In the genomic region with DNA sequence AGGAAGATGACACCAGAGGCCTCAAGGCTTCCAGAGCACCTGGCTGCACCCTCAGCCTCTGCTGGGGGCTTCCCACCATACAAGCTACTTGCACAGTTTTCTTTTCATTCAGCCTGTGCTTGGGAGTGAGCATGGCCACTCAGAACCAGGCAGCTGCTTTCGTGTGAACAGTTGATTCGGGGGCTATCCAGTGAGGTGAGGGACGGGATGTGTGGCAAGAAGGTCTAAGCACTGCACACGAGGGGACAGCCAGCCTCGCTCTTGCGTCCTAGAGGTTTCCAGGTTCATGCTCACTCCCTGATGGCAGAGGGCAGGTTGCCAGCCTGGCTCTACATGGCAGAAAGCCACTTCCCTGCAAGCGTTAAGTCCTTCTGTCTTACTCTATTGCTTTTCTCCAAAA, we compare ENCODE assay signal across 19 cellular contexts.
"Had no signal": no experiment of that assay in that cellular context is flagged by ENCODE, and none has a peak within 500 bp of the region (broad histone marks: within the 10 kb centered on the region; RNA-seq: fewer than 3 reads in every experiment).

No MANE protein-coding gene starts in this region.

- FAIRE-seq: TTC549 had no signal

- H3K27ac ChIP-seq: gastrocnemius medialis, lower lobe of right lung, suprapubic skin had no signal

- H3K9me3 Mint-ChIP-seq: activated naive CD8-positive, alpha-beta T cell treated with anti-CD3 and anti-CD28 coated beads, Interleukin-2, amount 10 ng/mL, durations not matched to agents 7 days and 5 days; central memory CD8-positive, alpha-beta T cell; mesothelial cell of epicardium; WTC11 had no signal

- H3K27me3 Mint-ChIP-seq: activated naive CD8-positive, alpha-beta T cell treated with anti-CD3 and anti-CD28 coated beads, Interleukin-2, amount 10 ng/mL, durations not matched to agents 7 days and 5 days; central memory CD8-positive, alpha-beta T cell had no signal

- H3K4me1 ChIP-seq: gastrocnemius medialis, suprapubic skin had no signal

- H3K27me3 ChIP-seq: gastrocnemius medialis, heart right ventricle, suprapubic skin had no signal

- H3K27ac Mint-ChIP-seq: activated CD8-positive, alpha-beta T cell treated with anti-CD3 and anti-CD28 coated beads, Interleukin-2, amount 10 ng/mL, durations not matched to agents 7 days and 5 days; activated naive CD8-positive, alpha-beta T cell treated with anti-CD3 and anti-CD28 coated beads, Interleukin-2, amount 10 ng/mL, durations not matched to agents 7 days and 5 days; mesothelial cell of epicardium; WTC11 had no signal

- H3K9me3 ChIP-seq: gastrocnemius medialis, heart right ventricle, lower lobe of right lung, suprapubic skin had no signal

- H3K36me3 ChIP-seq: gastrocnemius medialis, heart right ventricle, lower lobe of right lung, suprapubic skin had no signal

- DNase-seq: activated CD4-positive, alpha-beta T cell treated with anti-CD3 and anti-CD28 coated beads for 4 hours; activated CD8-positive, alpha-beta T cell treated with anti-CD3 and anti-CD28 coated beads, Interleukin-2, amount 10 ng/mL, durations not matched to agents 7 days and 5 days; activated naive CD4-positive, alpha-beta T cell; activated naive CD8-positive, alpha-beta T cell treated with anti-CD3 and anti-CD28 coated beads, Interleukin-2, amount 10 ng/mL, durations not matched to agents 7 days and 5 days; activated T-cell treated with anti-CD3 and anti-CD28 coated beads for 4 hours; cortex of kidney; gastrocnemius medialis; left cardiac atrium; stimulated activated CD4-positive, alpha-beta T cell treated with anti-CD3 and anti-CD28 coated beads, Interleukin-15, amount 100 ng/mL, for 24 hours; stimulated activated CD4-positive, alpha-beta T cell treated with anti-CD3 and anti-CD28 coated beads, Interleukin-4, amount 100 ng/mL, for 1 hour; stimulated activated naive CD8-positive, alpha-beta T cell treated with anti-CD3 and anti-CD28 coated beads, Interleukin-15, Interleukin-2, amounts not matched to agents 100 U/mL and 50 U/mL, for 24 hours had no signal

- H3K4me3 Mint-ChIP-seq: activated CD8-positive, alpha-beta T cell treated with anti-CD3 and anti-CD28 coated beads, Interleukin-2, amount 10 ng/mL, durations not matched to agents 7 days and 5 days; activated naive CD8-positive, alpha-beta T cell treated with anti-CD3 and anti-CD28 coated beads, Interleukin-2, amount 10 ng/mL, durations not matched to agents 7 days and 5 days; brain; central memory CD8-positive, alpha-beta T cell; mesothelial cell of epicardium; WTC11 had no signal

- H3K4me3 ChIP-seq: gastrocnemius medialis, heart right ventricle, lower lobe of right lung, suprapubic skin had no signal

- H3K36me3 Mint-ChIP-seq: activated naive CD8-positive, alpha-beta T cell treated with anti-CD3 and anti-CD28 coated beads, Interleukin-2, amount 10 ng/mL, durations not matched to agents 7 days and 5 days; brain; mesothelial cell of epicardium; WTC11 had no signal
